2 cellular contexts compared by ENCODE assay signal in the genomic region with DNA sequence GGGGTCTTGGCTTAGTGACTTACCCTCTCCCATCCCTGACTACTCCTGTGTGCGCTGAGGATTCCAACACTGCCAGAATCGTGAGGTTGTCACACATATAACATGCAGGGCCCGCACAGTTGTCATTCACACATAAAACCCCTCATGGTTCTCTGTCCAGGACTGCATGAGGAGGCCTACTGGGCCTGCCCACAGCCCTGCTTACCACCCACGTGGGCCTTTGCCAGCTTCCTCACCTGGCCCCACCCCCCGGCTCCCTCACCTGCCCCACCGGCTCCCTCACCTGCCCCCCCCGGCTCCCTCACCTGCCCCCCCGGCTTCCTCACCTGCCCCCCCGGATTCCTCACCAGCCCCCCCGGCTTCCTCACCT.
TF ChIP-seq lines count a peak whose summit lies in the region.

No MANE protein-coding gene starts in this region.

TF ChIP-seq in SK-N-SH treated with all-trans-retinoic acid at 6 μM for 48 hours, 23 proteins besides CTCF, POLR2A, EP300 and RAD21 (continued from another document):
- TF ChIP-seq, protein P1, sequence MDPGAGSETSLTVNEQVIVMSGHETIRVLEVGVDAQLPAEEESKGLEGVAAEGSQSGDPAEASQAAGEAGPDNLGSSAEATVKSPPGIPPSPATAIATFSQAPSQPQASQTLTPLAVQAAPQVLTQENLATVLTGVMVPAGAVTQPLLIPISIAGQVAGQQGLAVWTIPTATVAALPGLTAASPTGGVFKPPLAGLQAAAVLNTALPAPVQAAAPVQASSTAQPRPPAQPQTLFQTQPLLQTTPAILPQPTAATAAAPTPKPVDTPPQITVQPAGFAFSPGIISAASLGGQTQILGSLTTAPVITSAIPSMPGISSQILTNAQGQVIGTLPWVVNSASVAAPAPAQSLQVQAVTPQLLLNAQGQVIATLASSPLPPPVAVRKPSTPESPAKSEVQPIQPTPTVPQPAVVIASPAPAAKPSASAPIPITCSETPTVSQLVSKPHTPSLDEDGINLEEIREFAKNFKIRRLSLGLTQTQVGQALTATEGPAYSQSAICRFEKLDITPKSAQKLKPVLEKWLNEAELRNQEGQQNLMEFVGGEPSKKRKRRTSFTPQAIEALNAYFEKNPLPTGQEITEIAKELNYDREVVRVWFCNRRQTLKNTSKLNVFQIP (CRISPR knock-in tag; IDR thresholded peaks at IDR 0.05; ENCODE audit: borderline replicate concordance, low read depth) = no peak

TF ChIP-seq in GM23338, 12 proteins besides CTCF, POLR2A, EP300 and RAD21 (continued from another document):
- TF ChIP-seq, protein P2, sequence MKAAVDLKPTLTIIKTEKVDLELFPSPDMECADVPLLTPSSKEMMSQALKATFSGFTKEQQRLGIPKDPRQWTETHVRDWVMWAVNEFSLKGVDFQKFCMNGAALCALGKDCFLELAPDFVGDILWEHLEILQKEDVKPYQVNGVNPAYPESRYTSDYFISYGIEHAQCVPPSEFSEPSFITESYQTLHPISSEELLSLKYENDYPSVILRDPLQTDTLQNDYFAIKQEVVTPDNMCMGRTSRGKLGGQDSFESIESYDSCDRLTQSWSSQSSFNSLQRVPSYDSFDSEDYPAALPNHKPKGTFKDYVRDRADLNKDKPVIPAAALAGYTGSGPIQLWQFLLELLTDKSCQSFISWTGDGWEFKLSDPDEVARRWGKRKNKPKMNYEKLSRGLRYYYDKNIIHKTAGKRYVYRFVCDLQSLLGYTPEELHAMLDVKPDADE (IDR thresholded peaks at IDR 0.05) = no peak
- TF ChIP-seq JUNB (IDR thresholded peaks at IDR 0.05; ENCODE audit: unreplicated experiment) = no peak
- no peak for TF ChIP-seq EZH2phosphoT487 (IDR thresholded peaks at IDR 0.05; ENCODE audit: unreplicated experiment)
